ENCODE assay signal across 8 cellular contexts in the genomic region with DNA sequence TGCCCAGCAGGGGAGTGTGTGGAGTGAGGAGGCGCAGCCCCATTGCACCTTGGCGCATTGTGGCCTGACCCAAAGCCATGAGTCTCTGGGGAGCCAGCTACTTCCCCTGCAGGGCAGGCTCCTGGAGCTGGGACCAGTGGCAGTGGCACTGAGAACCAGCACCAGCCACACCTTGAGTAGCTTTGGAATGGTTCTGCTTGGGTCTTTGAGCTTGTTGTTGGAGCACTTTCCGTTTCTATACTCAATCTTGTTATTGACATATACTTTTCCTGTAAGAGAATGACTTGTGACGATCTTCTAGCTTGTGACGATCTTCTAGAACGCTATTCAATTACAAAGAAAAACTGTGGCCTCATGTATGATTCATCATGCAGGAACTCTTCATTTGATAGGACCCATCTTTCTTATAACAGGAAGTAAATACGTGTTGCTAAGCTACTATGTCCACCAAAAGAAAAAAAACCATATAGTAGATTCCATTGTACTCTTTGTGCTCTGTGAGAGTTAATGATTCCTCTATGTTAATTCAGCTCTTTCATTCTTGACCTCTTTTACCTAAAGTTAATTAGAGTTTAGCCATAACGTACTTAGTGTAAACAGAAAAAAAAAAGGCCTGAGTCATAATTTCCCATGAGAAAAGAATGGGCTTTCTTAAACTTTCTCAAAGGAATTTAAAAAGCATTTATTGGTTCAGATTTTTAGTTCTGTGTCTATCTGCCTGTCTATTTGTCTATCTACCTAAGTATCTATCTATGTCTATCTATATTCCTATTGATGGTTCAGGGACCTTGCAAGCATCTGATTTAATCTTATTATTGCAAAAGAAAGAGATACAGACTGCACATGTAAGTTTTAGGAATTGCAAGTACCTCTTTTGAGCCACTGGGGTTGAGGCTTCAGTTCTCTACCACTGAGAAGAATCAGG.
DNase-seq lines count a peak whose midpoint lies in the region; ATAC-seq and TF ChIP-seq lines count a peak whose summit lies in the region.

No MANE protein-coding gene starts in this region.

- BruUV-seq in PC-3 (replicated peaks; lab: Mats Ljungman, UMichigan) = TSS peak; percentile 85

- no peaks in the 10 kb centered on the region for H3K79me2 ChIP-seq in PC-3 (ENCODE audit: low read length)

- intact Hi-C loops in PC-3 (cut with micrococcal nuclease) = loop anchor here (1.0 to 5.0 kb wide), 3 partner anchors 100 to 250 kb away; no protein-coding TSS in a partner anchor

- H3K9me2 ChIP-seq in PC-3 (replicated peaks; ENCODE audit: low read length) = no peaks in the 10 kb centered on the region

- DNase-seq in H4 (ENCODE audit: low spot score) (peak; percentile 95), PC-3 (peak; percentile 89), dermis microvascular lymphatic vessel endothelial cell (ENCODE audit: low read depth in 2 of 2) (peak; percentile 91 to 95), renal cortical epithelial cell (ENCODE audit: low read depth) (peak; percentile 100), nephron progenitor cell (no peak), NCI-H1694 treated with DMSO at 0.1 percent for 48 hours (lab: John Stamatoyannopoulos, UW) (no peak)

- ATAC-seq in PC-3 = peak; percentile 68
- ATAC-seq in GM18498 (IDR thresholded peaks at IDR 0.05; ENCODE audit: unreplicated experiment) = no peak
- ATAC-seq in HG03520 (IDR thresholded peaks at IDR 0.05; ENCODE audit: unreplicated experiment) = no peak

- H3K27ac ChIP-seq in PC-3 (ENCODE audit: low read length) = peak overlapping the region; percentile 83

- no peaks in the 10 kb centered on the region for H3K9me3 ChIP-seq in PC-3 (ENCODE audit: low read length)

- H3K9ac ChIP-seq in PC-3 (ENCODE audit: low read length) = peak overlapping the region; percentile 63

- no peaks in the 10 kb centered on the region for H3K9me3 Mint-ChIP-seq in nephron progenitor cell

- H3K36me3 ChIP-seq in PC-3 (ENCODE audit: low read depth, low read length) = no peaks in the 10 kb centered on the region

- H3F3A ChIP-seq in PC-3 (ENCODE audit: low read length, unreplicated experiment) = no peaks in the 10 kb centered on the region

- POLR2A ChIA-PET in PC-3 (lab: Charles Lee; ENCODE audit: unreplicated experiment) = interaction anchor here (0.6 to 0.9 kb wide), 3 partner anchors 32 to 112 kb away, joined by 3 to 7 read pairs (median 4); no protein-coding TSS in a partner anchor

- no peak overlapping the region for H3K27ac Mint-ChIP-seq in nephron progenitor cell

- no peak for TF ChIP-seq CTCF in PC-3 (conservative IDR thresholded peaks at IDR 0.05; ENCODE audit: low read depth, low read length)
- TF ChIP-seq CTCF in nephron progenitor cell (IDR thresholded peaks at IDR 0.05) = no peak

- no peaks in the 10 kb centered on the region for H3K27me3 ChIP-seq in PC-3 (ENCODE audit: low read length)

- CTCF ChIA-PET in PC-3 (lab: Charles Lee) = interaction anchor here (0.5 to 0.9 kb wide), 4 partner anchors 66 to 357 kb away, joined by 3 to 4 read pairs (median 3); no protein-coding TSS in a partner anchor

- no peak overlapping the region for H2AFZ ChIP-seq in PC-3 (ENCODE audit: low read length)

- H3K4me2 ChIP-seq in PC-3 (ENCODE audit: low read length) = peak overlapping the region; percentile 66

- no peaks in the 10 kb centered on the region for H3K36me3 Mint-ChIP-seq in nephron progenitor cell (ENCODE audit: low read depth)

- H3K4me3 ChIP-seq in PC-3 (ENCODE audit: low read length) = peak overlapping the region; percentile 19; the same call in 1 of the 2 replicates

- peaks cover 15% of the 10 kb centered on the region for H3K27me3 Mint-ChIP-seq in nephron progenitor cell (ENCODE audit: low read depth, poor library complexity)

- no peaks in the 10 kb centered on the region for H4K20me1 ChIP-seq in PC-3 (ENCODE audit: low read length)

- H3K4me3 Mint-ChIP-seq in nephron progenitor cell = no peak overlapping the region

- peaks cover 3% of the 10 kb centered on the region for H3K4me1 Mint-ChIP-seq in nephron progenitor cell

- peaks cover 46% of the 10 kb centered on the region for H3K4me1 ChIP-seq in PC-3 (ENCODE audit: insufficient read depth, low read length)

Comparison
In these comparisons a context has a peak if more than half of its experiments do, and no peak if none do; other contexts are left out.
1. DNase-seq: peak in H4 (single experiment), PC-3 (single experiment), dermis microvascular lymphatic vessel endothelial cell (2 of 2) and renal cortical epithelial cell (single experiment); none in nephron progenitor cell (single experiment) and NCI-H1694 treated with DMSO at 0.1 percent for 48 hours (single experiment).